16 cellular contexts compared by ENCODE assay signal in genomic region chr10:99358101-99358500, GRCh38. TPM values are rescaled to one million over a fixed set of nuclear protein-coding genes. Genes with fewer than 3 reads are reported as not detected.
"Had no signal": no experiment of that assay in that cellular context is flagged by ENCODE, and none has a peak within 500 bp of the region (broad histone marks: within the 10 kb centered on the region; RNA-seq: fewer than 3 reads in every experiment).

No MANE protein-coding gene starts in this region.

- H3K9me3 ChIP-seq: right atrium auricular region, tibial artery, vagina had no signal

- H3K27me3 ChIP-seq: brain microvascular endothelial cell, right atrium auricular region, tibial artery, vagina had no signal

- H3K9me3 Mint-ChIP-seq: activated naive CD4-positive, alpha-beta T cell treated with anti-CD3 and anti-CD28 coated beads, Interleukin-2, amount 50 U/mL, for 72 hours; activated T-cell treated with anti-CD3 and anti-CD28 coated beads, Interleukin-2, amount 50 U/mL, for 24 hours had no signal

- H3K4me3 Mint-ChIP-seq: activated T-cell treated with anti-CD3 and anti-CD28 coated beads, Interleukin-2, amount 50 U/mL, for 24 hours had no signal

- H3K4me1 ChIP-seq: right atrium auricular region, tibial artery, vagina had no signal

- H3K36me3 ChIP-seq: brain microvascular endothelial cell, right atrium auricular region, tibial artery, vagina had no signal

- ATAC-seq: activated naive CD4-positive, alpha-beta T cell treated with anti-CD3 and anti-CD28 coated beads, Interleukin-2, amount 50 U/mL, for 72 hours had no signal

- H3K4me3 ChIP-seq: right atrium auricular region, tibial artery, vagina had no signal

- H3K27ac ChIP-seq: brain microvascular endothelial cell, right atrium auricular region, tibial artery, vagina had no signal

- DNase-seq: activated CD4-positive, alpha-beta T cell treated with anti-CD3 and anti-CD28 coated beads, Interleukin-2, amount 50 U/mL, for 4 hours; activated CD4-positive, CD25-positive, alpha-beta regulatory T cell treated with anti-CD3 and anti-CD28 coated beads, Interleukin-2, amount 50 U/mL, for 72 hours; activated effector memory CD4-positive, alpha-beta T cell treated with anti-CD3 and anti-CD28 coated beads, Interleukin-2, amount 50 U/mL, for 16 hours; activated T-cell treated with anti-CD3 and anti-CD28 coated beads, Interleukin-2, amount 50 U/mL, for 24 hours; amygdala; brain microvascular endothelial cell; dermis blood vessel endothelial cell; erythroblast; hippocampal formation; islet precursor cell; small intestine; tibial artery had no signal

- H3K27ac Mint-ChIP-seq: activated naive CD4-positive, alpha-beta T cell treated with anti-CD3 and anti-CD28 coated beads, Interleukin-2, amount 50 U/mL, for 72 hours; activated T-cell treated with anti-CD3 and anti-CD28 coated beads, Interleukin-2, amount 50 U/mL, for 24 hours had no signal

- H3K36me3 Mint-ChIP-seq: activated naive CD4-positive, alpha-beta T cell treated with anti-CD3 and anti-CD28 coated beads, Interleukin-2, amount 50 U/mL, for 72 hours had no signal

RNA-seq across cellular contexts. Expression of gene CNNM1, which starts 28.9 kb away (rescaled TPM):
- total RNA-seq: dermis blood vessel endothelial cell, myocyte had no signal
